In the genomic region with DNA sequence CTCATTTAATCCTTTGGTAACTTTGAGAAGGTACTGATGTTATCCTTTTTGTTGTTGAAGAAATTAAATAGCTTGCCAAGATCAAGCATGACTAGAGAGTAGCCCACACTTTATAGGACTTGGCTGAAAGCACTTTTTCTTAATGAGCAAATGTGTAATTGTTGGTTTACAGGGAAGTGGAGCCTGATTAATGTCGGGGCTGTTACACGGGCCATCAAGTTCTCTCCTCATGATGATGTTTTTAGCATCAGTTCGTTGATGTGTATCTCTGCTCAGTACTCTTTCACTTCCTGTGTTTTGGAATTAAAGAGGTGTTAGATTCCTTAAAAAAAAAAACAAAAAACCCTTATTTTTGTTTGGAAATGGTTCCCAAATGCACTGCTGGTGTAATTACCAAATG, we compare ENCODE assay signal across 29 cellular contexts.
"Had no signal": no experiment of that assay in that cellular context is flagged by ENCODE, and none has a peak within 500 bp of the region (broad histone marks: within the 10 kb centered on the region; RNA-seq: fewer than 3 reads in every experiment).

No MANE protein-coding gene starts in this region.

- H3K36me3 ChIP-seq: adrenal gland, colonic mucosa, esophagus squamous epithelium had no signal

- DNase-seq: activated CD4-positive, alpha-beta memory T cell treated with anti-CD3 and anti-CD28 coated beads for 36 hours; activated CD4-positive, alpha-beta T cell treated with anti-CD3 and anti-CD28 coated beads for 36 hours; activated CD4-positive, alpha-beta T cell treated with anti-CD3 and anti-CD28 coated beads, Interleukin-2, amount 10 ng/mL, durations not matched to agents 24 days and 14 days; activated CD4-positive, CD25-positive, alpha-beta regulatory T cell; activated CD4-positive, CD25-positive, alpha-beta regulatory T cell treated with anti-CD3 and anti-CD28 coated beads, Interleukin-2, amount 50 U/mL, for 72 hours; activated CD8-positive, alpha-beta memory T cell treated with anti-CD3 and anti-CD28 coated beads, Interleukin-2, amount 10 ng/mL, durations not matched to agents 7 days and 5 days; activated CD8-positive, alpha-beta memory T cell treated with anti-CD3 and anti-CD28 coated beads, Interleukin-2, amount 50 U/mL, for 4 hours; activated CD8-positive, alpha-beta T cell treated with anti-CD3 and anti-CD28 coated beads, Interleukin-2, amount 10 ng/mL, durations not matched to agents 7 days and 5 days; activated effector memory CD4-positive, alpha-beta T cell treated with anti-CD3 and anti-CD28 coated beads, Interleukin-2, amount 50 U/mL, for 16 hours; activated naive CD4-positive, alpha-beta T cell treated with anti-CD3 and anti-CD28 coated beads for 36 hours; activated naive CD8-positive, alpha-beta T cell treated with anti-CD3 and anti-CD28 coated beads for 36 hours; activated naive CD8-positive, alpha-beta T cell treated with anti-CD3 and anti-CD28 coated beads, Interleukin-2, amount 50 U/mL, for 24 hours; activated T-cell treated with anti-CD3 and anti-CD28 coated beads, Interleukin-2, amount 50 U/mL, for 4 hours; adrenal gland; amygdala; aorta; body of pancreas; central memory CD4-positive, alpha-beta T cell; cerebellar nuclear complex; colonic mucosa; effector CD8-positive, alpha-beta T cell; esophagus squamous epithelium; foreskin fibroblast; head of caudate nucleus; T-helper 2 cell had no signal

- H3K27ac ChIP-seq: adrenal gland, body of pancreas, colonic mucosa, epithelial cell of prostate, esophagus squamous epithelium had no signal

- H3K4me1 ChIP-seq: colonic mucosa, esophagus squamous epithelium had no signal

- FAIRE-seq: endometrium, endothelial cell of umbilical vein, frontal cortex had no signal

- H3K4me3 ChIP-seq: adrenal gland, body of pancreas, colonic mucosa, esophagus squamous epithelium had no signal

- H3K27me3 ChIP-seq: adrenal gland, body of pancreas, colonic mucosa, esophagus squamous epithelium had no signal

- ATAC-seq: activated CD4-positive, alpha-beta T cell treated with anti-CD3 and anti-CD28 coated beads for 36 hours; activated CD8-positive, alpha-beta memory T cell treated with anti-CD3 and anti-CD28 coated beads, Interleukin-2, amount 10 ng/mL, durations not matched to agents 7 days and 5 days; activated CD8-positive, alpha-beta T cell treated with anti-CD3 and anti-CD28 coated beads, Interleukin-2, amount 10 ng/mL, durations not matched to agents 7 days and 5 days; activated naive CD8-positive, alpha-beta T cell treated with anti-CD3 and anti-CD28 coated beads, Interleukin-2, amount 50 U/mL, for 24 hours; activated T-cell treated with anti-CD3 and anti-CD28 coated beads, Interleukin-2, amount 50 U/mL, for 4 hours; body of pancreas had no signal
